1 cellular context compared by ENCODE assay signal in genomic region chr19:1041272-1041834, GRCh38.
TF ChIP-seq lines count a peak whose summit lies in the region.

No MANE protein-coding gene starts in this region.

TF ChIP-seq in K562, 482 proteins besides CTCF, POLR2A, EP300 and RAD21:
- TF ChIP-seq ZFP36 (IDR thresholded peaks at IDR 0.05; ENCODE audit: low read depth, low read length, partially characterized antibody) (peak; percentile 81), PHB (CRISPR knock-in tag; IDR thresholded peaks at IDR 0.05) (0 out of 2 replicates have a peak, but pooled peaks have one; percentile 11), ZC3H4 (CRISPR knock-in tag; IDR thresholded peaks at IDR 0.05; ENCODE audit: borderline replicate concordance) (peak; percentile 79; the same call in 1 of the 2 replicates), TFAP4 (CRISPR knock-in tag; IDR thresholded peaks at IDR 0.05; ENCODE audit: borderline replicate concordance) (peak; percentile 78), SIN3A (IDR thresholded peaks at IDR 0.05; ENCODE audit: borderline replicate concordance in 2 of 2, control insufficient read depth in 1 of 2, low read depth in 2 of 2, low read length in 2 of 2) (0 out of 4 replicates have a peak, but pooled peaks of 1 of the 2 experiments have one; percentile 19), CHD1 (IDR thresholded peaks at IDR 0.05; ENCODE audit: low read length) (peak; percentile 63), SAP30 (IDR thresholded peaks at IDR 0.05; ENCODE audit: borderline replicate concordance, insufficient read depth, low read depth, low read length, poor library complexity, severe bottlenecking) (peak; percentile 2), BCLAF1 (IDR thresholded peaks at IDR 0.05; ENCODE audit: borderline replicate concordance in 1 of 2, control insufficient read depth in 1 of 2, low read depth in 2 of 2, low read length in 1 of 2) (no peak), ATF2 (CRISPR knock-in tag; IDR thresholded peaks at IDR 0.05) (0 out of 2 replicates have a peak, but pooled peaks have one; percentile 33), ZNF121 (CRISPR knock-in tag; conservative IDR thresholded peaks at IDR 0.05) (peak; percentile 22; the same call in 1 of the 2 replicates), USF1 (CRISPR knock-in tag; IDR thresholded peaks at IDR 0.05) (no peak), CCNT2 (IDR thresholded peaks at IDR 0.05; ENCODE audit: borderline replicate concordance, extremely low read depth, insufficient read length, low read depth, low read length) (peak; percentile 10), SP1 (CRISPR knock-in tag; IDR thresholded peaks at IDR 0.05) (0 out of 2 replicates have a peak, but pooled peaks have one; percentile 3), MCM3 (IDR thresholded peaks at IDR 0.05) (no peak), PHF20 (IDR thresholded peaks at IDR 0.05; ENCODE audit: partially characterized antibody) (peak; percentile 46), ZBTB7A (IDR thresholded peaks at IDR 0.05; ENCODE audit: borderline replicate concordance, control insufficient read depth, low read depth, low read length) (peak; percentile 33; the same call in 1 of the 2 replicates), EHMT2 (IDR thresholded peaks at IDR 0.05) (0 out of 2 replicates have a peak, but pooled peaks have one; percentile 7), NR1H2 (CRISPR knock-in tag; IDR thresholded peaks at IDR 0.05) (no peak), PTBP1 (IDR thresholded peaks at IDR 0.05; ENCODE audit: low read depth, low read length) (peak; percentile 63), ZKSCAN8 (CRISPR knock-in tag; IDR thresholded peaks at IDR 0.05) (peak; percentile 92), MYC (IDR thresholded peaks at IDR 0.05; ENCODE audit: low read depth, low read length) (no peak), MYC (CRISPR knock-in tag; IDR thresholded peaks at IDR 0.05; ENCODE audit: borderline replicate concordance, low read depth) (no peak), RCOR1 (IDR thresholded peaks at IDR 0.05; ENCODE audit: borderline replicate concordance in 1 of 2, low read depth in 2 of 2, low read length in 2 of 2) (peak in 1 of 2 experiments; percentile 23; a peak in 3 of 4 replicates), SMARCA5 (IDR thresholded peaks at IDR 0.05) (0 out of 2 replicates have a peak, but pooled peaks have one; percentile 9), BCOR (IDR thresholded peaks at IDR 0.05) (peak; percentile 92)
